ENCODE assay signal across 8 cellular contexts in the genomic region with DNA sequence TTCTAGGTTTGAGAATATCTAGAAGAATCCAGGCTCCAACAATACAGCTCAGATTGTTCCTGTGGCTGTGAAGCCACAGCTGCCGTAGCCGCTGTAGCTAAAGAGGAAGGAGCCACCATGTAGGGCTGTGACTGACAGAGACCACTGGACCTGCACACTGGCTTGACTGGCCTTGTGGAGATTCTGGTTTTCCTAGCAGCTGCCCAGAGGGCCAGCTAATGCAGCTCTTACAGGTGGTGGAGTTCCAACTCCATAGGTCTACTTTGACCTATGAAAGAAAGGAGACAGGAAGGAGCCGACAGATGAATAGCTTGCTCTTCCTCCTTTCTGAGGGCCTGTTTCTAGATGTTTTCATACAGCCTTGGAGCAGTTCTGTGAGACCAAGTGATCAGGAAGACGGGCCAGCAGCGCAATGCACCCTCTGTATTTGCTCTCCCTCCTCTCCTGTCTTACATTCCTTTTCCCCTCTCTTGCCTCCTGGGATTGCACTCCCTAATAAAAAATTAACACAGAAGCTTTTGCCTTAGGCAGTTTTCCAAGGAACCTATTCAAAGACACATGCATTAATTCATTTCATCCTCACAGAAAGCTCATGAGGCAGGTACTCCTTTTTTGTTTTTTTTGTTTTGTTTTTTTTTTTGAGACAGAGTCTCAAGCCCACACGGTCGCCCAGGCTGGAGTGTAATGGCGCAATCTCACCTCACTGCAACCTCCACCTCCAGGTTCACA. TPM values are rescaled to one million over a fixed set of nuclear protein-coding genes. Genes with fewer than 3 reads are reported as not detected.
DNase-seq lines count a peak whose midpoint lies in the region; ATAC-seq and TF ChIP-seq lines count a peak whose summit lies in the region.

No MANE protein-coding gene starts in this region.

- intact Hi-C loops in activated B cell treated with CpG ODN at 0.5 μM for 24 hours (cut with micrococcal nuclease), result no loop called here
- intact Hi-C loops in upper lobe of right lung (cut with DNase I), result no loop called here

- peaks cover 5% of the 10 kb centered on the region for H3K9me3 Mint-ChIP-seq in activated naive CD4-positive, alpha-beta T cell treated with anti-CD3 and anti-CD28 coated beads, Interleukin-2, amount 50 U/mL, for 24 hours
- no peaks in the 10 kb centered on the region for H3K9me3 Mint-ChIP-seq in activated B cell treated with CpG ODN at 0.5 μM for 24 hours
- H3K9me3 Mint-ChIP-seq in progenitor cell of endocrine pancreas (ENCODE audit: low read depth), result no peaks in the 10 kb centered on the region

- no peaks in the 10 kb centered on the region for H3K36me3 ChIP-seq in upper lobe of right lung

- H3K27me3 ChIP-seq in upper lobe of right lung, result no peaks in the 10 kb centered on the region

- no peak overlapping the region for H3K4me3 ChIP-seq in upper lobe of right lung

- no peak overlapping the region for H3K4me3 Mint-ChIP-seq in activated naive CD4-positive, alpha-beta T cell treated with anti-CD3 and anti-CD28 coated beads, Interleukin-2, amount 50 U/mL, for 24 hours
- H3K4me3 Mint-ChIP-seq in activated B cell treated with CpG ODN at 0.5 μM for 24 hours (peak overlapping the region; percentile 9), progenitor cell of endocrine pancreas (ENCODE audit: low read depth) (no peak overlapping the region)

- peaks cover 52% of the 10 kb centered on the region for H3K4me1 Mint-ChIP-seq in activated naive CD4-positive, alpha-beta T cell treated with anti-CD3 and anti-CD28 coated beads, Interleukin-2, amount 50 U/mL, for 24 hours
- peaks cover 14% of the 10 kb centered on the region for H3K4me1 Mint-ChIP-seq in activated B cell treated with CpG ODN at 0.5 μM for 24 hours
- no peaks in the 10 kb centered on the region for H3K4me1 Mint-ChIP-seq in progenitor cell of endocrine pancreas (ENCODE audit: low read depth)

- DNase-seq in activated naive CD4-positive, alpha-beta T cell treated with anti-CD3 and anti-CD28 coated beads, Interleukin-2, amount 50 U/mL, for 16 hours, result no peak
- DNase-seq in activated B cell treated with CpG ODN at 0.5 μM for 24 hours (no peak), upper lobe of right lung (no peak), COLO668 (lab: John Stamatoyannopoulos, UW; ENCODE audit: unreplicated experiment) (no peak), HPDE6-E6E7 (ENCODE audit: extremely low spot score) (no peak), progenitor cell of endocrine pancreas (ENCODE audit: low spot score, unreplicated experiment) (no peak)

- no peak for TF ChIP-seq CTCF in activated B cell treated with CpG ODN at 0.5 μM for 24 hours (IDR thresholded peaks at IDR 0.05)
- no peak for TF ChIP-seq CTCF in upper lobe of right lung (IDR thresholded peaks at IDR 0.05)
- no peak for TF ChIP-seq CTCF in progenitor cell of endocrine pancreas (IDR thresholded peaks at IDR 0.05; ENCODE audit: unreplicated experiment)

- H3K4me1 ChIP-seq in upper lobe of right lung, result no peaks in the 10 kb centered on the region

- POLR2A ChIA-PET in activated B cell treated with CpG ODN at 0.5 μM for 24 hours (lab: Charles Lee), result interaction anchor here (0.7 to 1.5 kb wide), 2 partner anchors 9 to 75 kb away, joined by 5 to 7 read pairs; partner anchors contain the start of gene HBS1L

- H3K9me3 ChIP-seq in upper lobe of right lung, result no peaks in the 10 kb centered on the region

- no peaks in the 10 kb centered on the region for H3K27me3 Mint-ChIP-seq in activated naive CD4-positive, alpha-beta T cell treated with anti-CD3 and anti-CD28 coated beads, Interleukin-2, amount 50 U/mL, for 24 hours
- no peaks in the 10 kb centered on the region for H3K27me3 Mint-ChIP-seq in activated B cell treated with CpG ODN at 0.5 μM for 24 hours
- peaks cover 6% of the 10 kb centered on the region for H3K27me3 Mint-ChIP-seq in progenitor cell of endocrine pancreas

- peak overlapping the region; percentile 99 for H3K27ac Mint-ChIP-seq in activated naive CD4-positive, alpha-beta T cell treated with anti-CD3 and anti-CD28 coated beads, Interleukin-2, amount 50 U/mL, for 24 hours
- H3K27ac Mint-ChIP-seq in activated B cell treated with CpG ODN at 0.5 μM for 24 hours (peak overlapping the region; percentile 38), progenitor cell of endocrine pancreas (no peak overlapping the region)

- peak; percentile 53 for ATAC-seq in HG03108 (IDR thresholded peaks at IDR 0.05; ENCODE audit: unreplicated experiment)
- peak; percentile 56 for ATAC-seq in activated B cell treated with CpG ODN at 0.5 μM for 24 hours (ENCODE audit: low read depth)
- peak; percentile 49 for ATAC-seq in upper lobe of right lung

- CTCF ChIA-PET in activated B cell treated with CpG ODN at 0.5 μM for 24 hours (lab: Charles Lee), result no interaction called here

- H3K27ac ChIP-seq in upper lobe of right lung, result no peak overlapping the region

- H3K36me3 Mint-ChIP-seq in activated naive CD4-positive, alpha-beta T cell treated with anti-CD3 and anti-CD28 coated beads, Interleukin-2, amount 50 U/mL, for 24 hours, result peaks cover 2% of the 10 kb centered on the region
- H3K36me3 Mint-ChIP-seq in activated B cell treated with CpG ODN at 0.5 μM for 24 hours (ENCODE audit: low read depth), result no peaks in the 10 kb centered on the region
- no peaks in the 10 kb centered on the region for H3K36me3 Mint-ChIP-seq in progenitor cell of endocrine pancreas (ENCODE audit: insufficient read depth)

RNA-seq across cellular contexts. Expression of gene MYB, which starts 51.8 kb away (rescaled TPM):
- total RNA-seq in activated B cell treated with CpG ODN at 0.5 μM for 24 hours (2.8 and 3.2 TPM in 2 replicates), upper lobe of right lung (2.0 TPM), progenitor cell of endocrine pancreas (4.6 and 5.6 TPM in 2 replicates)
